20 cellular contexts compared by ENCODE assay signal in genomic region chr1:26181586-26182371, GRCh38. TPM values are rescaled to one million over a fixed set of nuclear protein-coding genes. Genes with fewer than 3 reads are reported as not detected.
DNase-seq lines count a peak whose midpoint lies in the region; ATAC-seq, FAIRE-seq and TF ChIP-seq lines count a peak whose summit lies in the region.
"Had no signal": no experiment of that assay in that cellular context is flagged by ENCODE, and none has a peak within 500 bp of the region (broad histone marks: within the 10 kb centered on the region; RNA-seq: fewer than 3 reads in every experiment).

No MANE protein-coding gene starts in this region.

- H3K9me1 ChIP-seq in keratinocyte (ENCODE audit: control insufficient read depth, extremely low read depth, insufficient read depth, low read length), result no peaks in the 10 kb centered on the region

- H3K4me1 ChIP-seq in heart right ventricle, result peaks cover 0 to 8% (median 0%) of the 10 kb centered on the region in 9 donors
- H3K4me1 ChIP-seq in astrocyte (ENCODE audit: insufficient read depth, low read length), result no peaks in the 10 kb centered on the region
- peaks cover 29% of the 10 kb centered on the region for H3K4me1 ChIP-seq in keratinocyte (ENCODE audit: control insufficient read depth, extremely low read depth, insufficient read depth, low read length)
- H3K4me1 ChIP-seq in vagina, result peaks cover 12% of the 10 kb centered on the region
- no peaks in the 10 kb centered on the region for H3K4me1 ChIP-seq in mucosa of descending colon (ENCODE audit: low read depth)
- H3K4me1 ChIP-seq: Caco-2, sigmoid colon, testis had no signal

- H3K27ac ChIP-seq in heart right ventricle (no peak overlapping the region), astrocyte (ENCODE audit: low read depth, low read length) (no peak overlapping the region), keratinocyte (ENCODE audit: control insufficient read depth, insufficient read depth, low read length) (peak overlapping the region; percentile 45), vagina (peak overlapping the region; percentile 18)
- H3K27ac ChIP-seq: sigmoid colon, testis had no signal

- H3K4me2 ChIP-seq in astrocyte (ENCODE audit: low read length) (no peak overlapping the region), keratinocyte (ENCODE audit: control insufficient read depth, extremely low read depth, insufficient read depth, low read depth, low read length) (peak overlapping the region; percentile 7)

- no peak for TF ChIP-seq POLR2A in vagina (IDR thresholded peaks at IDR 0.05)

- H3K27me3 ChIP-seq in heart right ventricle (no peaks in the 10 kb centered on the region), astrocyte (ENCODE audit: insufficient read depth, low read length) (no peaks in the 10 kb centered on the region), keratinocyte (ENCODE audit: control insufficient read depth, extremely low read depth, insufficient read depth, low read length) (no peaks in the 10 kb centered on the region), vagina (no peaks in the 10 kb centered on the region)
- H3K27me3 ChIP-seq: sigmoid colon, testis had no signal

- intact Hi-C loops in heart right ventricle (cut with DNase I) (loop anchor here in 1 of 10 donors (10.0 kb wide), 1 partner anchor 143 kb away; no protein-coding TSS in a partner anchor), cardiac septum (cut with DNase I) (no loop called here), vagina (cut with DNase I) (no loop called here), mucosa of descending colon (cut with DNase I, micrococcal nuclease) (no loop called here)

- H3K9me3 ChIP-seq in heart right ventricle (no peaks in the 10 kb centered on the region), astrocyte (ENCODE audit: insufficient read depth, low read depth, low read length) (no peaks in the 10 kb centered on the region), keratinocyte (ENCODE audit: control insufficient read depth, low read depth, low read length) (no peaks in the 10 kb centered on the region), vagina (no peaks in the 10 kb centered on the region), mucosa of descending colon (no peaks in the 10 kb centered on the region)
- H3K9me3 ChIP-seq: Caco-2, sigmoid colon, testis had no signal

- dilution Hi-C loops in keratinocyte (cut with MboI; ENCODE audit: extremely low pct_ligation_motif_present, low sequenced_read_pairs), result no loop called here

- H3K79me2 ChIP-seq in astrocyte (ENCODE audit: insufficient read depth, low read length), result no peaks in the 10 kb centered on the region
- peaks cover 9% of the 10 kb centered on the region for H3K79me2 ChIP-seq in keratinocyte (ENCODE audit: control insufficient read depth, insufficient read depth, low read length)

- H4K20me1 ChIP-seq in astrocyte (ENCODE audit: insufficient read depth, low read length) (no peaks in the 10 kb centered on the region), keratinocyte (ENCODE audit: control insufficient read depth, extremely low read depth, insufficient read depth, low read length) (no peaks in the 10 kb centered on the region)

- H3K4me1 Mint-ChIP-seq in astrocyte (ENCODE audit: low read depth, unreplicated experiment), result peaks cover 10% of the 10 kb centered on the region

- DNase-seq in heart right ventricle (no peak), cardiac septum (ENCODE audit: low spot score) (no peak), astrocyte (ENCODE audit: low read depth) (peak; percentile 42), keratinocyte (ENCODE audit: low read depth, low spot score) (peak; percentile 73), vagina (ENCODE audit: extremely low spot score in 2 of 2) (no peak), GM19238 (ENCODE audit: insufficient read length, low spot score) (no peak), mucosa of descending colon (no peak)
- DNase-seq: Caco-2; left colon; NCI-H146; sigmoid colon; stimulated activated CD4-positive, alpha-beta T cell treated with anti-CD3 and anti-CD28 coated beads, Interleukin-4, amount 100 ng/mL, for 1 hour; testis had no signal

- no peak overlapping the region for H2AFZ ChIP-seq in astrocyte (ENCODE audit: low read depth, low read length)
- no peak overlapping the region for H2AFZ ChIP-seq in keratinocyte (ENCODE audit: control insufficient read depth, low read length)

- H3K4me3 ChIP-seq in heart right ventricle, result no peak overlapping the region
- no peak overlapping the region for H3K4me3 ChIP-seq in astrocyte (ENCODE audit: insufficient read depth, low read depth, low read length)
- H3K4me3 ChIP-seq in keratinocyte (ENCODE audit: control insufficient read depth in 2 of 3, extremely low read depth in 1 of 3, insufficient read depth in 2 of 3, low read depth in 1 of 3, low read length in 3 of 3), result no peak overlapping the region
- no peak overlapping the region for H3K4me3 ChIP-seq in vagina
- H3K4me3 ChIP-seq in mucosa of descending colon, result no peak overlapping the region
- H3K4me3 ChIP-seq: sigmoid colon, testis had no signal

- no peaks in the 10 kb centered on the region for H3K9me3 Mint-ChIP-seq in astrocyte (ENCODE audit: unreplicated experiment)
- H3K9me3 Mint-ChIP-seq: activated naive CD4-positive, alpha-beta T cell treated with anti-CD3 and anti-CD28 coated beads, Interleukin-2, amount 50 U/mL, for 24 hours had no signal

- H3K9ac ChIP-seq in astrocyte (ENCODE audit: low read length) (no peak overlapping the region), keratinocyte (ENCODE audit: control insufficient read depth, extremely low read depth, insufficient read depth, low read length) (peak overlapping the region; percentile 11)

- H3K4me3 Mint-ChIP-seq in astrocyte (ENCODE audit: unreplicated experiment), result no peak overlapping the region
- H3K4me3 Mint-ChIP-seq: activated naive CD4-positive, alpha-beta T cell treated with anti-CD3 and anti-CD28 coated beads, Interleukin-2, amount 50 U/mL, for 24 hours had no signal

- peaks cover 6% of the 10 kb centered on the region for H3K36me3 Mint-ChIP-seq in astrocyte (ENCODE audit: low read depth, unreplicated experiment)
- H3K36me3 Mint-ChIP-seq: activated naive CD4-positive, alpha-beta T cell treated with anti-CD3 and anti-CD28 coated beads, Interleukin-2, amount 50 U/mL, for 24 hours had no signal

- FAIRE-seq in astrocyte (lab: Jason Lieb, UNC), result no peak
- peak; percentile 98 for FAIRE-seq in keratinocyte (lab: Jason Lieb, UNC)
- FAIRE-seq: HTR-8/SVneo had no signal

- H3K27ac Mint-ChIP-seq in astrocyte (ENCODE audit: unreplicated experiment), result no peak overlapping the region
- H3K27ac Mint-ChIP-seq: activated naive CD4-positive, alpha-beta T cell treated with anti-CD3 and anti-CD28 coated beads, Interleukin-2, amount 50 U/mL, for 24 hours had no signal

- ATAC-seq in heart right ventricle (peak in 5 of 8 donors; percentile 30 to 75 (median 63)), GM21529 (IDR thresholded peaks at IDR 0.05; ENCODE audit: unreplicated experiment) (no peak), mucosa of descending colon (no peak)
- ATAC-seq: left colon had no signal

- H3K36me3 ChIP-seq in heart right ventricle (no peaks in the 10 kb centered on the region), astrocyte (ENCODE audit: insufficient read depth, low read length) (no peaks in the 10 kb centered on the region), keratinocyte (ENCODE audit: control insufficient read depth in 2 of 2, extremely low read depth in 1 of 2, insufficient read depth in 2 of 2, low read length in 2 of 2) (peaks cover 22 to 35% of the 10 kb centered on the region in 2 experiments), vagina (no peaks in the 10 kb centered on the region), mucosa of descending colon (ENCODE audit: low read depth) (peaks cover 7% of the 10 kb centered on the region)
- H3K36me3 ChIP-seq: sigmoid colon had no signal

- H3K27me3 Mint-ChIP-seq in astrocyte (ENCODE audit: low read depth, unreplicated experiment), result peaks cover 4% of the 10 kb centered on the region
- H3K27me3 Mint-ChIP-seq: activated naive CD4-positive, alpha-beta T cell treated with anti-CD3 and anti-CD28 coated beads, Interleukin-2, amount 50 U/mL, for 24 hours had no signal

- TF ChIP-seq CTCF in heart right ventricle (IDR thresholded peaks at IDR 0.05) (no peak), astrocyte (IDR thresholded peaks at IDR 0.05; ENCODE audit: insufficient read depth, low read depth, low read length) (no peak), keratinocyte (optimal IDR thresholded peaks at IDR 0.05 in 1 of 3, IDR thresholded peaks at IDR 0.05 in 1 of 3, conservative IDR thresholded peaks at IDR 0.05 in 1 of 3; ENCODE audit: extremely low read depth in 1 of 3, insufficient read depth in 2 of 3, low read length in 3 of 3) (no peak), vagina (IDR thresholded peaks at IDR 0.05) (no peak), mucosa of descending colon (IDR thresholded peaks at IDR 0.05) (no peak)

- 58 to 64% methylated on average over 8 of the region's 8 CpGs for WGBS in heart right ventricle, 2 donors

RNA-seq across cellular contexts. Expression of gene CNKSR1, which starts 4.5 kb away (rescaled TPM):
- total RNA-seq in heart right ventricle, result 1 to 10 TPM in 9 of 10 donors, under 1 TPM in 1; 0.93 to 6.3 (median 2.1) TPM
- 1 to 10 TPM in 1 of 2 donors, under 1 TPM in 1; 0.84 to 5.7 TPM for polyA plus RNA-seq in heart right ventricle
- 2.9 TPM for total RNA-seq in cardiac septum
- total RNA-seq in astrocyte, result 4.2 and 5.0 TPM in 2 replicates
- 10.6 to 20.2 TPM (median 12.8 TPM) in 3 replicates for polyA plus RNA-seq in keratinocyte
- 10.3 TPM for polyA plus RNA-seq in keratinocyte (2011; ENCODE audit: low read depth)
- polyA plus RNA-seq in keratinocyte (2011; cell fraction: cytosol; rRNA removed), result 9.7 and 12.0 TPM in 2 replicates
- 77.0 and 91.7 TPM in 2 replicates for polyA plus RNA-seq in keratinocyte (2011; cell fraction: nucleus; rRNA removed)
- polyA plus RNA-seq in keratinocyte (2012; ENCODE audit: low replicate concordance), result 20.3 and 20.9 TPM in 2 replicates
- polyA minus RNA-seq in keratinocyte, result 24.3 to 57.7 TPM (median 27.2 TPM) in 3 replicates
- 20.3 TPM for polyA minus RNA-seq in keratinocyte (2011; cell fraction: cytosol; rRNA and poly(A)+ RNA removed)
- polyA minus RNA-seq in keratinocyte (2011; cell fraction: nucleus; rRNA and poly(A)+ RNA removed), result 31.7 and 44.1 TPM in 2 replicates
- 21.9 TPM for total RNA-seq in vagina
- 10 to 100 TPM; 19.6 to 65.7 (median 38.6) TPM for total RNA-seq in mucosa of descending colon

RNA-seq across cellular contexts. Expression of gene CATSPER4, which starts 8.6 kb away (rescaled TPM):
- not detected for total RNA-seq in heart right ventricle
- polyA plus RNA-seq in heart right ventricle, result not detected
- total RNA-seq in cardiac septum, result not detected
- not detected in 2 replicates for total RNA-seq in astrocyte
- polyA plus RNA-seq in keratinocyte, result 0.04 to 0.06 TPM in 2 of 3 replicates, not detected in the other
- 0.27 TPM for polyA plus RNA-seq in keratinocyte (2011; ENCODE audit: low read depth)
- polyA plus RNA-seq in keratinocyte (2011; cell fraction: cytosol; rRNA removed), result not detected in 2 replicates
- 0.11 TPM in 1 of 2 replicates, not detected in the other for polyA plus RNA-seq in keratinocyte (2011; cell fraction: nucleus; rRNA removed)
- polyA plus RNA-seq in keratinocyte (2012; ENCODE audit: low replicate concordance), result 0.10 TPM in 1 of 2 replicates, not detected in the other
- polyA minus RNA-seq in keratinocyte, result not detected in 3 replicates
- not detected for polyA minus RNA-seq in keratinocyte (2011; cell fraction: cytosol; rRNA and poly(A)+ RNA removed)
- not detected in 2 replicates for polyA minus RNA-seq in keratinocyte (2011; cell fraction: nucleus; rRNA and poly(A)+ RNA removed)
- not detected for total RNA-seq in vagina
- not detected for total RNA-seq in mucosa of descending colon
- total RNA-seq: left colon; LHCN-M2; NCI-H460; omental fat pad; sigmoid colon; T-helper 2 cell treated with Interferon-gamma antibody and Interleukin-4, amounts not matched to agents 100 ng/mL and 5 ng/mL, for 36 hours had no signal

RNA-seq across cellular contexts. Expression of gene ZNF593OS, which starts 10.1 kb away (rescaled TPM):
- total RNA-seq in heart right ventricle (not detected), cardiac septum (not detected), astrocyte (not detected in 2 replicates), vagina (not detected), mucosa of descending colon (not detected)
- polyA plus RNA-seq in heart right ventricle (under 1 TPM in 1 of 2 donors, not detected in 1; 0.46 TPM), keratinocyte (0.15 TPM in 1 of 3 replicates, not detected in the others)
- polyA plus RNA-seq in keratinocyte (2011; ENCODE audit: low read depth), result not detected
- polyA plus RNA-seq in keratinocyte (2011; cell fraction: cytosol; rRNA removed), result not detected in 2 replicates
- polyA plus RNA-seq in keratinocyte (2011; cell fraction: nucleus; rRNA removed), result not detected in 2 replicates
- polyA plus RNA-seq in keratinocyte (2012; ENCODE audit: low replicate concordance), result 0.42 and 0.52 TPM in 2 replicates
- not detected in 3 replicates for polyA minus RNA-seq in keratinocyte
- polyA minus RNA-seq in keratinocyte (2011; cell fraction: cytosol; rRNA and poly(A)+ RNA removed), result not detected
- not detected in 2 replicates for polyA minus RNA-seq in keratinocyte (2011; cell fraction: nucleus; rRNA and poly(A)+ RNA removed)
- total RNA-seq: left colon; LHCN-M2; NCI-H460; omental fat pad; sigmoid colon; T-helper 2 cell treated with Interferon-gamma antibody and Interleukin-4, amounts not matched to agents 100 ng/mL and 5 ng/mL, for 36 hours had no signal

RNA-seq across cellular contexts. Expression of gene ZNF593, which starts 12.1 kb away (rescaled TPM):
- total RNA-seq in heart right ventricle (10 to 100 TPM; 10.7 to 26.0 (median 18.3) TPM), cardiac septum (23.2 TPM), astrocyte (34.4 and 37.6 TPM in 2 replicates), vagina (18.7 TPM), mucosa of descending colon (10 to 100 TPM; 14.8 to 21.4 (median 17.9) TPM)
- polyA plus RNA-seq in heart right ventricle (100 to 1,000 TPM in 1 of 2 donors, 10 to 100 TPM in 1; 45.6 to 159 TPM), keratinocyte (26.0 to 45.2 TPM (median 28.1 TPM) in 3 replicates)
- 18.9 TPM for polyA plus RNA-seq in keratinocyte (2011; ENCODE audit: low read depth)
- 19.4 and 62.7 TPM in 2 replicates for polyA plus RNA-seq in keratinocyte (2011; cell fraction: cytosol; rRNA removed)
- polyA plus RNA-seq in keratinocyte (2011; cell fraction: nucleus; rRNA removed), result 15.8 and 20.9 TPM in 2 replicates
- polyA plus RNA-seq in keratinocyte (2012; ENCODE audit: low replicate concordance), result 34.1 and 57.9 TPM in 2 replicates
- polyA minus RNA-seq in keratinocyte, result 4.8 to 9.7 TPM (median 6.7 TPM) in 3 replicates
- 38.4 TPM for polyA minus RNA-seq in keratinocyte (2011; cell fraction: cytosol; rRNA and poly(A)+ RNA removed)
- polyA minus RNA-seq in keratinocyte (2011; cell fraction: nucleus; rRNA and poly(A)+ RNA removed), result 7.1 and 7.9 TPM in 2 replicates

RNA-seq across cellular contexts. Expression of gene C1orf232, which starts 13.0 kb away (rescaled TPM):
- total RNA-seq in heart right ventricle, result not detected
- not detected for polyA plus RNA-seq in heart right ventricle
- not detected for total RNA-seq in cardiac septum
- not detected in 2 replicates for total RNA-seq in astrocyte
- polyA plus RNA-seq in keratinocyte, result not detected in 3 replicates
- polyA plus RNA-seq in keratinocyte (2011; ENCODE audit: low read depth), result not detected
- polyA plus RNA-seq in keratinocyte (2011; cell fraction: cytosol; rRNA removed), result not detected in 2 replicates
- not detected in 2 replicates for polyA plus RNA-seq in keratinocyte (2011; cell fraction: nucleus; rRNA removed)
- not detected in 2 replicates for polyA plus RNA-seq in keratinocyte (2012; ENCODE audit: low replicate concordance)
- polyA minus RNA-seq in keratinocyte, result not detected in 3 replicates
- not detected for polyA minus RNA-seq in keratinocyte (2011; cell fraction: cytosol; rRNA and poly(A)+ RNA removed)
- polyA minus RNA-seq in keratinocyte (2011; cell fraction: nucleus; rRNA and poly(A)+ RNA removed), result not detected in 2 replicates
- total RNA-seq in vagina, result not detected
- not detected for total RNA-seq in mucosa of descending colon
- total RNA-seq: Caco-2; left colon; LHCN-M2; NCI-H460; omental fat pad; sigmoid colon; T-helper 2 cell treated with Interferon-gamma antibody and Interleukin-4, amounts not matched to agents 100 ng/mL and 5 ng/mL, for 36 hours; testis had no signal
- polyA plus RNA-seq: sigmoid colon had no signal

Comparison
In these comparisons a context has a peak if more than half of its experiments do, and no peak if none do; other contexts are left out.
1. ATAC-seq: peak in heart right ventricle (5 of 8); none in GM21529 (single experiment) and mucosa of descending colon (single experiment).
2. DNase-seq: peak in astrocyte (single experiment) and keratinocyte (single experiment); none in heart right ventricle (0 of 2), cardiac septum (single experiment), vagina (0 of 2), GM19238 (single experiment) and mucosa of descending colon (0 of 3).
3. H3K27ac ChIP-seq: peak in keratinocyte (single experiment) and vagina (single experiment); none in heart right ventricle (0 of 10) and astrocyte (single experiment).